ENCODE assay signal across 8 cellular contexts in the genomic region with DNA sequence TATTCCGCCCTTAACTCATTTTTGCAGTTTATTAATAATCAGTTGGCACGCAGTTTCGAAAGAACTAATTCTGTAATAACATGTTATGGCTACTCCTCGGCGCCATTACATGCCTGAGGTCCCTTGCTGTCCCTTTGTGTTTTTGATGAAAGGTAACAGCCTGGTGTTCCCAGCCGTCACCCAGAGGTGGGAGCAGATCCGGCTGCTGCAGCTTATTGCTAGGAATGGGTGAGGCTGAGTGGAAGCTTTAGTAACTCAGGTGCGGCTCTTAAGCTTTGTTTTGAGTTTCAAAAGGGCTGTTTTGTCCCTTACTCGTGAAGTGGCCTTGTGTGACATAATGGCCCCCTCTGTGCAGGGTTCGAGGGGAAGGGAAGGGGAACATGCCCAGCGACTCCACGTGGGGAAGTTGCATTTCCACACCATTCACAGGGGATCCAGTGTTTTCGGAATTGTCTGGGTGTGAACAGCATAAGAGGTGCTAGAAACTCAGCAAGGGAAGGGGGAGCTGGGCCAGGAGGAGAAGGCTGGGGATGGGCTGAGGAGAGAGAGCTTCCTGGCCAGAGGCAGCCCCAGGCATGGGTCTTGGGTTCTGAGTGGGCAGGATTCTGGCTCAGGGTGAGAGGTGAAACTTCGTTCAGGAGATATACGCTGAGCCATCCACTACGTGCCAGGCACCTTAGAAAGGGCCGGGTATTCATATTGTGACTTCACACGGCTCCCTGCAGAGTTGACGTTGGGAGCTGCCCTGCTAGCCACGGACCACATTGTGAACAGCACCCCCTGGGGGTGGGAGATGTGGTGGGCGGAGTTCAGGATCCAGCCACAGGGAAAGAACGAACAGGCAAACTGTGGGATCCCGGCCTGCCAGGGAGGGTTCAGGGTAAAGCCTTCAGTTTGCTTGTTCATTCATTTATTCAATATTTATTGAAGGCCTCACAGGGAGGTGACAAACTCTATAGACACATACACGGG.
A peak's percentile ranks its signal among the peaks of the same experiment; 100 is the strongest.
DNase-seq lines count a peak whose midpoint lies in the region; ATAC-seq and TF ChIP-seq lines count a peak whose summit lies in the region.

No MANE protein-coding gene starts in this region.

- TF ChIP-seq CTCF in 22Rv1 (IDR thresholded peaks at IDR 0.05) = peak; percentile 75
- peak in 4 of 6 experiments; percentile 28 to 44 (median 42) for TF ChIP-seq CTCF in esophagus squamous epithelium (IDR thresholded peaks at IDR 0.05)
- peak; percentile 54 for TF ChIP-seq CTCF in osteoblast (IDR thresholded peaks at IDR 0.05; ENCODE audit: extremely low read depth, low read depth, low read length)

- peaks cover 17% of the 10 kb centered on the region for H4K20me1 ChIP-seq in osteoblast (ENCODE audit: insufficient read depth, low read length)

- H3K27ac ChIP-seq in 22Rv1 (no peak overlapping the region), esophagus squamous epithelium (no peak overlapping the region), osteoblast (ENCODE audit: low read depth, low read length) (no peak overlapping the region)

- no peak overlapping the region for H2AFZ ChIP-seq in osteoblast (ENCODE audit: low read length)

- H3K36me3 ChIP-seq in esophagus squamous epithelium (no peaks in the 10 kb centered on the region), osteoblast (ENCODE audit: insufficient read depth, low read length) (no peaks in the 10 kb centered on the region)

- in situ Hi-C loops in SK-MEL-5 (cut with HindIII; ENCODE audit: low pct_unique_long_range_greater_than_20kb, low sequenced_read_pairs) = no loop called here

- H3K4me3 ChIP-seq in esophagus squamous epithelium (no peak overlapping the region), osteoblast (ENCODE audit: insufficient read depth, low read length) (no peak overlapping the region)

- intact Hi-C loops in esophagus squamous epithelium (cut with DNase I) = no loop called here

- DNase-seq in GM19238 (ENCODE audit: insufficient read length, low spot score) = peak; percentile 19
- DNase-seq in SK-MEL-5 (ENCODE audit: low read depth, low spot score) = peak; percentile 80
- DNase-seq in esophagus squamous epithelium (lab: John Stamatoyannopoulos, UW) = no peak
- DNase-seq in osteoblast (ENCODE audit: insufficient read length, low spot score, missing footprints) = no peak
- no peak for DNase-seq in T1000 (lab: John Stamatoyannopoulos, UW)

- no peaks in the 10 kb centered on the region for H3K9me3 ChIP-seq in esophagus squamous epithelium
- H3K9me3 ChIP-seq in osteoblast (ENCODE audit: low read depth, low read length) = no peaks in the 10 kb centered on the region

- H3K4me1 ChIP-seq in esophagus squamous epithelium (peaks cover 5 to 43% (median 7%) of the 10 kb centered on the region in 3 donors), osteoblast (ENCODE audit: insufficient read depth, low read length) (peaks cover 17% of the 10 kb centered on the region)

- no peak for ATAC-seq in GM18867 (IDR thresholded peaks at IDR 0.05; ENCODE audit: unreplicated experiment)
- no peak for ATAC-seq in HG02759 (IDR thresholded peaks at IDR 0.05; ENCODE audit: unreplicated experiment)

- no peak overlapping the region for H3K4me2 ChIP-seq in osteoblast (ENCODE audit: insufficient read depth, low read length)

- peaks cover 13% of the 10 kb centered on the region for H3K79me2 ChIP-seq in osteoblast (ENCODE audit: insufficient read depth, low read length)

- no peaks in the 10 kb centered on the region for H3K27me3 ChIP-seq in esophagus squamous epithelium
- no peaks in the 10 kb centered on the region for H3K27me3 ChIP-seq in osteoblast (ENCODE audit: insufficient read depth, low read length)

- no peak for TF ChIP-seq POLR2A in esophagus squamous epithelium (IDR thresholded peaks at IDR 0.05)

- 78 to 83% methylated on average over 16 to 18 of the region's 24 CpGs for WGBS in esophagus squamous epithelium, 2 donors

Comparison
In these comparisons a context has a peak if more than half of its experiments do, and no peak if none do; other contexts are left out.
1. DNase-seq: peak in GM19238 (single experiment) and SK-MEL-5 (single experiment); none in esophagus squamous epithelium (single experiment), osteoblast (single experiment) and T1000 (single experiment).
2. Peak in every context shown above with its lines, with median percentiles within 50 percentile points of each other: CTCF ChIP-seq.